5 cellular contexts compared by ENCODE assay signal in genomic region chr12:63740551-63740950, GRCh38. TPM values are rescaled to one million over a fixed set of nuclear protein-coding genes. Genes with fewer than 3 reads are reported as not detected.
DNase-seq lines count a peak whose midpoint lies in the region; ATAC-seq, FAIRE-seq and TF ChIP-seq lines count a peak whose summit lies in the region.
"Not testable (repeated sequence)": the region's sequence is repeated elsewhere in the genome, so short reads cannot be mapped to it uniquely, and the experiment has no call there.

No MANE protein-coding gene starts in this region.

- not testable (repeated sequence) for H3K4me3 Mint-ChIP-seq in activated T-cell treated with anti-CD3 and anti-CD28 coated beads, Interleukin-2, amount 50 U/mL, for 72 hours; activated naive CD8-positive, alpha-beta T cell treated with anti-CD3 and anti-CD28 coated beads, Interleukin-2, amount 50 U/mL, for 24 hours

- not testable (repeated sequence) for H3K9me3 ChIP-seq in H1 (ENCODE audit: insufficient read depth in 2 of 2, low read depth in 1 of 2, low read length in 1 of 2)

- not testable (repeated sequence) for H3K79me2 ChIP-seq in H1 (ENCODE audit: control insufficient read depth in 1 of 2, insufficient read depth in 2 of 2, low read length in 2 of 2)

- ATAC-seq in activated T-cell treated with anti-CD3 and anti-CD28 coated beads, Interleukin-2, amount 50 U/mL, for 72 hours (replicated peaks in 1 of 2): peak; percentile 50 to 79
- peak; percentile 15 for ATAC-seq in activated naive CD8-positive, alpha-beta T cell treated with anti-CD3 and anti-CD28 coated beads, Interleukin-2, amount 50 U/mL, for 24 hours
- ATAC-seq in stimulated activated naive CD8-positive, alpha-beta T cell treated with anti-CD3 and anti-CD28 coated beads, Interleukin-15, Interleukin-2, amounts not matched to agents 100 U/mL and 50 U/mL, for 24 hours: peak; percentile 43

- CTCF ChIA-PET in H1 (lab: Charles Lee; ENCODE audit: partially characterized antibody): not testable (repeated sequence)

- not testable (repeated sequence) for H3K27ac Mint-ChIP-seq in activated T-cell treated with anti-CD3 and anti-CD28 coated beads, Interleukin-2, amount 50 U/mL, for 72 hours; activated naive CD8-positive, alpha-beta T cell treated with anti-CD3 and anti-CD28 coated beads, Interleukin-2, amount 50 U/mL, for 24 hours

- not testable (repeated sequence) for H3K4me2 ChIP-seq in H1 (ENCODE audit: insufficient read depth in 1 of 2, low read depth in 2 of 2, low read length in 2 of 2)

- TF ChIP-seq RAD21 in H1 (IDR thresholded peaks at IDR 0.05 in 1 of 2, conservative IDR thresholded peaks at IDR 0.05 in 1 of 2; ENCODE audit: low read depth in 2 of 2, low read length in 2 of 2): not testable (repeated sequence)

- not testable (repeated sequence) for H3K56ac ChIP-seq in H1 (replicated peaks; ENCODE audit: insufficient read length, low read depth, low read length)

- H2BK15ac ChIP-seq in H1 (ENCODE audit: low read length): not testable (repeated sequence)

- not testable (repeated sequence) for TF ChIP-seq CTCF in H1 (IDR thresholded peaks at IDR 0.05; ENCODE audit: control extremely low read depth in 1 of 3, insufficient read depth in 1 of 3, low read depth in 1 of 3, low read length in 3 of 3)

- H4K8ac ChIP-seq in H1 (ENCODE audit: extremely low read depth, insufficient read depth, low read length): not testable (repeated sequence)

- not testable (repeated sequence) for H2BK12ac ChIP-seq in H1 (ENCODE audit: low read depth, low read length)

- not testable (repeated sequence) for H3K14ac ChIP-seq in H1 (ENCODE audit: insufficient read length)

- not testable (repeated sequence) for DNase-seq in GM19239 (ENCODE audit: insufficient read length, low spot score); activated T-cell treated with anti-CD3 and anti-CD28 coated beads, Interleukin-2, amount 50 U/mL, for 72 hours; activated naive CD8-positive, alpha-beta T cell treated with anti-CD3 and anti-CD28 coated beads, Interleukin-2, amount 50 U/mL, for 24 hours; H1 (ENCODE audit: low read depth in 1 of 2, low spot score in 2 of 2); stimulated activated naive CD8-positive, alpha-beta T cell treated with anti-CD3 and anti-CD28 coated beads, Interleukin-15, Interleukin-2, amounts not matched to agents 100 U/mL and 50 U/mL, for 24 hours

- not testable (repeated sequence) for H3K4me3 ChIP-seq in H1 (ENCODE audit: extremely low read depth in 1 of 4, insufficient read depth in 2 of 4, low read depth in 3 of 4, low read length in 4 of 4)

- H3K18ac ChIP-seq in H1 (ENCODE audit: extremely low read depth, low read length): not testable (repeated sequence)

- not testable (repeated sequence) for H3K36me3 Mint-ChIP-seq in activated T-cell treated with anti-CD3 and anti-CD28 coated beads, Interleukin-2, amount 50 U/mL, for 72 hours (ENCODE audit: insufficient read depth in 2 of 2); activated naive CD8-positive, alpha-beta T cell treated with anti-CD3 and anti-CD28 coated beads, Interleukin-2, amount 50 U/mL, for 24 hours (ENCODE audit: low read depth)

- H3K23me2 ChIP-seq in H1 (ENCODE audit: low read depth, low read length): not testable (repeated sequence)

- FAIRE-seq in GM19239 (lab: Jason Lieb, UNC): peak; percentile 45
- peak; percentile 19 for FAIRE-seq in H1 (lab: Jason Lieb, UNC)

- H3K4me1 ChIP-seq in H1 (replicated peaks in 1 of 4; ENCODE audit: control insufficient read depth in 3 of 4, insufficient read depth in 4 of 4, low read length in 3 of 4): not testable (repeated sequence)

- H2BK20ac ChIP-seq in H1 (ENCODE audit: low read length): not testable (repeated sequence)

- H2AK5ac ChIP-seq in H1 (ENCODE audit: low read depth, low read length): not testable (repeated sequence)

- H2BK5ac ChIP-seq in H1 (ENCODE audit: low read depth, low read length): not testable (repeated sequence)

- not testable (repeated sequence) for H4K91ac ChIP-seq in H1 (replicated peaks; ENCODE audit: insufficient read length, low read length)

- POLR2A ChIA-PET in H1 (lab: Charles Lee; ENCODE audit: partially characterized antibody): not testable (repeated sequence)

- not testable (repeated sequence) for H3K9ac ChIP-seq in H1 (replicated peaks in 1 of 4; ENCODE audit: extremely low read depth in 1 of 4, low read depth in 3 of 4, low read length in 3 of 4)

- WGBS in H1 (ENCODE audit: extremely low coverage in 1 of 2, insufficient coverage in 1 of 2, insufficient read length in 1 of 2, insufficient replicate concordance in 2 of 2, low coverage in 1 of 2, low lambda C conversion rate in 2 of 2, missing lambda C conversion rate in 1 of 2), 2 experiments: no CpG with 5 or more reads among the region's 2 CpGs

- H3K4ac ChIP-seq in H1 (replicated peaks; ENCODE audit: insufficient read length, low read depth, low read length): not testable (repeated sequence)

- not testable (repeated sequence) for H4K20me1 ChIP-seq in H1 (replicated peaks in 1 of 2; ENCODE audit: control insufficient read depth in 1 of 2, insufficient read depth in 2 of 2, low read length in 2 of 2)

- H2AFZ ChIP-seq in H1 (ENCODE audit: low read length): not testable (repeated sequence)

- peaks cover 11% of the 10 kb centered on the region for H3K27me3 Mint-ChIP-seq in activated T-cell treated with anti-CD3 and anti-CD28 coated beads, Interleukin-2, amount 50 U/mL, for 72 hours (ENCODE audit: low read depth)
- H3K27me3 Mint-ChIP-seq in activated naive CD8-positive, alpha-beta T cell treated with anti-CD3 and anti-CD28 coated beads, Interleukin-2, amount 50 U/mL, for 24 hours: not testable (repeated sequence)

- not testable (repeated sequence) for H3K36me3 ChIP-seq in H1 (ENCODE audit: control insufficient read depth in 2 of 4, insufficient read depth in 4 of 4, low read length in 3 of 4)

- H3K27ac ChIP-seq in H1 (ENCODE audit: low read depth, low read length): not testable (repeated sequence)

- not testable (repeated sequence) for H3K23ac ChIP-seq in H1 (ENCODE audit: insufficient read length)

- not testable (repeated sequence) for TF ChIP-seq EP300 in H1 (IDR thresholded peaks at IDR 0.05; ENCODE audit: borderline replicate concordance in 1 of 2, low read depth in 2 of 2, low read length in 2 of 2)

- not testable (repeated sequence) for H3K27me3 ChIP-seq in H1 (replicated peaks in 1 of 4; ENCODE audit: control insufficient read depth in 3 of 4, extremely low read depth in 1 of 4, insufficient read depth in 3 of 4, low read length in 3 of 4)

- not testable (repeated sequence) for H3K4me1 Mint-ChIP-seq in activated T-cell treated with anti-CD3 and anti-CD28 coated beads, Interleukin-2, amount 50 U/mL, for 72 hours (ENCODE audit: low read depth); activated naive CD8-positive, alpha-beta T cell treated with anti-CD3 and anti-CD28 coated beads, Interleukin-2, amount 50 U/mL, for 24 hours

- not testable (repeated sequence) for H4K5ac ChIP-seq in H1 (ENCODE audit: insufficient read length, low read depth, low read length)

- not testable (repeated sequence) for H2BK120ac ChIP-seq in H1 (replicated peaks; ENCODE audit: low read depth, low read length)

- not testable (repeated sequence) for H3K9me3 Mint-ChIP-seq in activated T-cell treated with anti-CD3 and anti-CD28 coated beads, Interleukin-2, amount 50 U/mL, for 72 hours; activated naive CD8-positive, alpha-beta T cell treated with anti-CD3 and anti-CD28 coated beads, Interleukin-2, amount 50 U/mL, for 24 hours

- TF ChIP-seq POLR2A in H1 (IDR thresholded peaks at IDR 0.05; ENCODE audit: control extremely low read depth in 1 of 2, low read depth in 2 of 2, low read length in 2 of 2): not testable (repeated sequence)

- not testable (repeated sequence) for H3K79me1 ChIP-seq in H1 (ENCODE audit: low read depth, low read length)

RNA-seq across cellular contexts. Expression of gene RXYLT1, which starts 39.2 kb away (rescaled TPM):
- 10 to 100 TPM; 15.0 to 20.1 TPM for total RNA-seq in activated T-cell treated with anti-CD3 and anti-CD28 coated beads, Interleukin-2, amount 50 U/mL, for 72 hours
- total RNA-seq in H1 (2021; fragmentation: NEBNext Ultra II Directional; extraction: Animal tissue kit (Norgen Biotek cat#: 25700)): 10.9 and 12.3 TPM in 2 replicates
- 3.5 and 3.8 TPM in 2 replicates for polyA plus RNA-seq in H1 (2011; rRNA removed)
- 5.6 TPM for polyA plus RNA-seq in H1 (2011; cell fraction: cytosol; rRNA removed)
- polyA plus RNA-seq in H1 (2011; cell fraction: nucleus; rRNA removed): 4.7 TPM
- polyA plus RNA-seq in H1 (2012, experiment 1 of 2): 6.0 to 7.5 TPM (median 7.4 TPM) in 4 replicates
- polyA plus RNA-seq in H1 (2012, experiment 2 of 2): 1.5 TPM
- polyA plus RNA-seq in H1 (2013, experiment 1 of 2): 15.9 TPM
- 19.3 TPM for polyA plus RNA-seq in H1 (2013, experiment 2 of 2)
- 4.1 and 4.8 TPM in 2 replicates for polyA minus RNA-seq in H1 (2011; rRNA and poly(A)+ RNA removed)
- 5.5 TPM for polyA minus RNA-seq in H1 (2011; cell fraction: cytosol; rRNA and poly(A)+ RNA removed)
- polyA minus RNA-seq in H1 (2011; cell fraction: nucleus; rRNA and poly(A)+ RNA removed): 24.6 TPM
